8 cellular contexts compared by ENCODE assay signal in genomic region chr17:38352245-38353083, GRCh38. TPM values are rescaled to one million over a fixed set of nuclear protein-coding genes. Genes with fewer than 3 reads are reported as not detected.
A peak's percentile ranks its signal among the peaks of the same experiment; 100 is the strongest.
DNase-seq lines count a peak whose midpoint lies in the region; ATAC-seq and TF ChIP-seq lines count a peak whose summit lies in the region.

No MANE protein-coding gene starts in this region.

- H3K9me3 Mint-ChIP-seq in activated naive CD4-positive, alpha-beta T cell treated with anti-CD3 and anti-CD28 coated beads, Interleukin-2, amount 50 U/mL, for 24 hours: no peaks in the 10 kb centered on the region

- POLR2A ChIA-PET in BJ (lab: Charles Lee): interaction anchor here (0.5 to 0.6 kb wide), 3 partner anchors 65 to 390 kb away, joined by 3 to 11 read pairs (median 3); no protein-coding TSS in a partner anchor

- no peak for TF ChIP-seq CTCF in BJ (IDR thresholded peaks at IDR 0.05; ENCODE audit: insufficient read depth, low read depth, low read length)

- peak overlapping the region; percentile 52 for H3K4me3 Mint-ChIP-seq in activated naive CD4-positive, alpha-beta T cell treated with anti-CD3 and anti-CD28 coated beads, Interleukin-2, amount 50 U/mL, for 24 hours

- peaks cover 51% of the 10 kb centered on the region for H3K4me1 Mint-ChIP-seq in activated naive CD4-positive, alpha-beta T cell treated with anti-CD3 and anti-CD28 coated beads, Interleukin-2, amount 50 U/mL, for 24 hours

- H3K36me3 Mint-ChIP-seq in activated naive CD4-positive, alpha-beta T cell treated with anti-CD3 and anti-CD28 coated beads, Interleukin-2, amount 50 U/mL, for 24 hours: no peaks in the 10 kb centered on the region

- no peaks in the 10 kb centered on the region for H3K27me3 ChIP-seq in BJ (ENCODE audit: control insufficient read depth, insufficient read depth, low read length)

- H3K4me3 ChIP-seq in BJ (ENCODE audit: low read depth, low read length): peak overlapping the region; percentile 83

- ATAC-seq in GM19452 (IDR thresholded peaks at IDR 0.05; ENCODE audit: unreplicated experiment) (peak; percentile 15), left ventricle myocardium superior (peak; percentile 25), GM19463 (IDR thresholded peaks at IDR 0.05; ENCODE audit: unreplicated experiment) (no peak)

- H3K27ac Mint-ChIP-seq in activated naive CD4-positive, alpha-beta T cell treated with anti-CD3 and anti-CD28 coated beads, Interleukin-2, amount 50 U/mL, for 24 hours: peak overlapping the region; percentile 10

- CTCF ChIA-PET in BJ (lab: Yijun Ruan, JAX): interaction anchor here (0.6 to 13.8 kb wide), 8 partner anchors 13 to 104 kb away, joined by 3 to 318 read pairs (median 3); no protein-coding TSS in a partner anchor

- no peaks in the 10 kb centered on the region for H3K27me3 Mint-ChIP-seq in activated naive CD4-positive, alpha-beta T cell treated with anti-CD3 and anti-CD28 coated beads, Interleukin-2, amount 50 U/mL, for 24 hours

- DNase-seq in BJ (ENCODE audit: low read depth) (no peak), NAMALWA (ENCODE audit: low spot score) (peak; percentile 48), left ventricle myocardium superior (peak; percentile 49), posterior vena cava (ENCODE audit: low spot score) (peak; percentile 84), T1000 (lab: John Stamatoyannopoulos, UW) (no peak)

- H3K36me3 ChIP-seq in BJ (ENCODE audit: control insufficient read depth, insufficient read depth, low read length): no peaks in the 10 kb centered on the region

- intact Hi-C loops in left ventricle myocardium superior (cut with micrococcal nuclease): no loop called here
- intact Hi-C loops in posterior vena cava (cut with DNase I): loop anchor here (2.0 to 5.0 kb wide), 2 partner anchors 60 to 65 kb away; no protein-coding TSS in a partner anchor

RNA-seq across cellular contexts. Expression of gene SOCS7, which starts 0.8 kb away (rescaled TPM):
- polyA plus RNA-seq in BJ (2011; rRNA removed): 7.4 and 9.2 TPM in 2 replicates
- polyA minus RNA-seq in BJ (2011; rRNA and poly(A)+ RNA removed): 14.9 and 16.2 TPM in 2 replicates
- total RNA-seq in left ventricle myocardium superior (15.2 TPM), posterior vena cava (10 to 100 TPM; 12.2 to 15.3 TPM)

RNA-seq across cellular contexts. Expression of gene GPR179, which starts 8.7 kb away (rescaled TPM):
- polyA plus RNA-seq in BJ (2011; rRNA removed): 0.01 TPM in 1 of 2 replicates, not detected in the other
- not detected in 2 replicates for polyA minus RNA-seq in BJ (2011; rRNA and poly(A)+ RNA removed)
- total RNA-seq in left ventricle myocardium superior (not detected), posterior vena cava (under 1 TPM in 1 of 2 donors, not detected in 1; 0.05 TPM)

RNA-seq across cellular contexts. Expression of gene MRPL45, which starts 55.5 kb away (rescaled TPM):
- 58.9 and 76.4 TPM in 2 replicates for polyA plus RNA-seq in BJ (2011; rRNA removed)
- 21.0 and 31.8 TPM in 2 replicates for polyA minus RNA-seq in BJ (2011; rRNA and poly(A)+ RNA removed)
- total RNA-seq in left ventricle myocardium superior: 39.5 TPM
- total RNA-seq in posterior vena cava: 10 to 100 TPM; 14.9 to 18.0 TPM

Comparison
In these comparisons a context has a peak if more than half of its experiments do, and no peak if none do; other contexts are left out.
1. DNase-seq: peak in NAMALWA (single experiment), left ventricle myocardium superior (single experiment) and posterior vena cava (single experiment); none in BJ (single experiment) and T1000 (single experiment).